22 cellular contexts compared by ENCODE assay signal in genomic region chr1:182211364-182211763, GRCh38.
"Had no signal": no experiment of that assay in that cellular context is flagged by ENCODE, and none has a peak within 500 bp of the region (broad histone marks: within the 10 kb centered on the region; RNA-seq: fewer than 3 reads in every experiment).

No MANE protein-coding gene starts in this region.

- ATAC-seq: foreskin keratinocyte; left cardiac atrium; pancreas; right cardiac atrium; stimulated activated memory B cell treated with anti-CD40 and anti-IgM and Interleukin-4, amounts not matched to agents 10 μg/mL and 1 μg/mL and 100 μg/mL, for 72 hours had no signal

- H3K4me3 ChIP-seq: esophagus squamous epithelium, left ventricle myocardium inferior, lung, pancreas, tibial artery had no signal

- H3K36me3 ChIP-seq: esophagus squamous epithelium, left ventricle myocardium inferior, pancreas, tibial artery had no signal

- H3K27me3 ChIP-seq: esophagus squamous epithelium, foreskin keratinocyte, pancreas, tibial artery had no signal

- H3K9me3 ChIP-seq: esophagus squamous epithelium, left ventricle myocardium inferior, pancreas, tibial artery had no signal

- H3K9me3 Mint-ChIP-seq: immature natural killer cell; naive B cell; nephron; stimulated activated memory B cell treated with anti-CD40 and anti-IgM and Interleukin-4, amounts not matched to agents 10 μg/mL and 1 μg/mL and 100 μg/mL, for 72 hours; stimulated activated naive CD8-positive, alpha-beta T cell treated with anti-CD3 and anti-CD28 coated beads, Interleukin-15, Interleukin-2, amounts not matched to agents 100 ng/mL and 50 ng/mL, for 24 hours had no signal

- H3K27ac Mint-ChIP-seq: immature natural killer cell; naive B cell; nephron; progenitor cell of endocrine pancreas; stimulated activated memory B cell treated with anti-CD40 and anti-IgM and Interleukin-4, amounts not matched to agents 10 μg/mL and 1 μg/mL and 100 μg/mL, for 72 hours; stimulated activated naive CD8-positive, alpha-beta T cell treated with anti-CD3 and anti-CD28 coated beads, Interleukin-15, Interleukin-2, amounts not matched to agents 100 ng/mL and 50 ng/mL, for 24 hours had no signal

- H3K36me3 Mint-ChIP-seq: naive B cell; stimulated activated memory B cell treated with anti-CD40 and anti-IgM and Interleukin-4, amounts not matched to agents 10 μg/mL and 1 μg/mL and 100 μg/mL, for 72 hours had no signal

- H3K4me3 Mint-ChIP-seq: immature natural killer cell; naive B cell; nephron; stimulated activated memory B cell treated with anti-CD40 and anti-IgM and Interleukin-4, amounts not matched to agents 10 μg/mL and 1 μg/mL and 100 μg/mL, for 72 hours; stimulated activated naive CD8-positive, alpha-beta T cell treated with anti-CD3 and anti-CD28 coated beads, Interleukin-15, Interleukin-2, amounts not matched to agents 100 ng/mL and 50 ng/mL, for 24 hours had no signal

- H3K27me3 Mint-ChIP-seq: stimulated activated naive CD8-positive, alpha-beta T cell treated with anti-CD3 and anti-CD28 coated beads, Interleukin-15, Interleukin-2, amounts not matched to agents 100 ng/mL and 50 ng/mL, for 24 hours had no signal

- H3K4me1 Mint-ChIP-seq: naive B cell; stimulated activated memory B cell treated with anti-CD40 and anti-IgM and Interleukin-4, amounts not matched to agents 10 μg/mL and 1 μg/mL and 100 μg/mL, for 72 hours had no signal

- DNase-seq: effector memory CD4-positive, alpha-beta T cell; esophagus squamous epithelium; foreskin keratinocyte; immature natural killer cell; kidney; left cardiac atrium; left ventricle myocardium inferior; mesenchymal stem cell; midbrain; naive B cell; occipital lobe; pancreas; right cardiac atrium; stimulated activated CD4-positive, alpha-beta T cell treated with anti-CD3 and anti-CD28 coated beads, Interleukin-4, amount 100 ng/mL, for 1 hour; stimulated activated CD8-positive, alpha-beta memory T cell treated with anti-CD3 and anti-CD28 coated beads, Interleukin-4, amount 100 ng/mL, for 48 hours; tibial artery had no signal

- H3K27ac ChIP-seq: foreskin keratinocyte, left ventricle myocardium inferior, pancreas, tibial artery had no signal

- H3K4me1 ChIP-seq: pancreas had no signal

- FAIRE-seq: endometrium, kidney, pancreas had no signal
